ENCODE assay signal across 27 cellular contexts in the genomic region with DNA sequence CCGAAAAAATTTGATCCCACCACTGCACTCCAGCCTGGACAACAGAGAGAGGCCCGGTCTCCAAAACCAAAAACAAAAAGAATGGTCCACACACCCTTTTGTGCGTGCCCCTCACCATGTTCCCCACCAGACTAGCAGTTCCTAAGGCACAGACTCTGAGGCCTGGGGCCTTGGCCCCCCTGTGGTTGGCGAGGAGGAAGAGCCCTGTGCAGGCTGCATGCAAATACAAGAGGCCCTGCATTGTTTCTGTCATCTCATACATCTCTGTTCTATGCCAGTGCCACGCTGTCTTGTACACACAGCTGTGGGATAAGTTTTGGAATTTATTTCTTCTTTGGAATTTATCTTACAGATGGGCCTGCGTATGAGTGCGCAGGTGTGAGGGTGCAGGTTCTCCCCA. TPM values are rescaled to one million over a fixed set of nuclear protein-coding genes. Genes with fewer than 3 reads are reported as not detected.
A peak's percentile ranks its signal among the peaks of the same experiment; 100 is the strongest.
DNase-seq lines count a peak whose midpoint lies in the region; ATAC-seq and TF ChIP-seq lines count a peak whose summit lies in the region.
"Had no signal": no experiment of that assay in that cellular context is flagged by ENCODE, and none has a peak within 500 bp of the region (broad histone marks: within the 10 kb centered on the region; RNA-seq: fewer than 3 reads in every experiment).

No MANE protein-coding gene starts in this region.

- H4K91ac ChIP-seq in mesenchymal stem cell (ENCODE audit: low read length): no peak overlapping the region

- H3K4me1 ChIP-seq in OCI-LY1 (ENCODE audit: insufficient read depth, low read length, severe bottlenecking) (peaks cover 64% of the 10 kb centered on the region), mesenchymal stem cell (ENCODE audit: control insufficient read depth, insufficient read depth, low read depth, low read length) (peaks cover 22% of the 10 kb centered on the region)
- H3K4me1 ChIP-seq: right lobe of liver, SJCRH30, upper lobe of right lung had no signal

- no peak overlapping the region for H4K8ac ChIP-seq in mesenchymal stem cell (ENCODE audit: low read length)

- H3K4ac ChIP-seq in mesenchymal stem cell (ENCODE audit: low read depth in 1 of 2, low read length in 2 of 2): no peak overlapping the region

- 96% methylated on average over 7 of the region's 7 CpGs for WGBS in mesenchymal stem cell

- H3K9ac ChIP-seq in OCI-LY1 (ENCODE audit: low read length) (peak overlapping the region; percentile 65), mesenchymal stem cell (ENCODE audit: low read length) (no peak overlapping the region)

- H3K27me3 ChIP-seq in OCI-LY1 (ENCODE audit: insufficient read depth, low read length) (no peaks in the 10 kb centered on the region), mesenchymal stem cell (ENCODE audit: control insufficient read depth in 1 of 2, insufficient read depth in 1 of 2, low read length in 2 of 2) (no peaks in the 10 kb centered on the region)
- H3K27me3 ChIP-seq: heart right ventricle, right lobe of liver, SJCRH30, upper lobe of right lung had no signal

- H3F3A ChIP-seq in OCI-LY1 (ENCODE audit: insufficient read depth, low read length): no peaks in the 10 kb centered on the region

- ATAC-seq in HG02642 (IDR thresholded peaks at IDR 0.05; ENCODE audit: poor library complexity, unreplicated experiment): peak; percentile 39
- ATAC-seq in HG03457 (IDR thresholded peaks at IDR 0.05; ENCODE audit: unreplicated experiment): no peak
- ATAC-seq in GM21825 (IDR thresholded peaks at IDR 0.05; ENCODE audit: unreplicated experiment): no peak
- ATAC-seq: activated CD8-positive, alpha-beta T cell treated with anti-CD3 and anti-CD28 coated beads for 36 hours; GM23338; heart right ventricle; right lobe of liver; upper lobe of right lung had no signal

- H2BK5ac ChIP-seq in mesenchymal stem cell (ENCODE audit: low read depth, low read length, poor library complexity, severe bottlenecking): no peak overlapping the region

- H2AFZ ChIP-seq in OCI-LY1 (ENCODE audit: low read length) (no peak overlapping the region), mesenchymal stem cell (ENCODE audit: low read depth, low read length) (no peak overlapping the region)
- H2AFZ ChIP-seq: GM23338 had no signal

- H2BK12ac ChIP-seq in mesenchymal stem cell (ENCODE audit: low read length in 2 of 2): no peak overlapping the region

- H3K23ac ChIP-seq in mesenchymal stem cell (ENCODE audit: low read length in 2 of 2): no peak overlapping the region

- H3K79me1 ChIP-seq in mesenchymal stem cell (replicated peaks; ENCODE audit: low read length, poor library complexity, severe bottlenecking): peaks cover 46% of the 10 kb centered on the region

- H3K9me2 ChIP-seq in OCI-LY1 (ENCODE audit: low read depth, low read length): no peaks in the 10 kb centered on the region

- no peak overlapping the region for H2BK15ac ChIP-seq in mesenchymal stem cell (ENCODE audit: low read depth, poor library complexity, severe bottlenecking)

- DNase-seq in GM10248 (ENCODE audit: extremely low spot score): no peak
- DNase-seq in mesenchymal stem cell: no peak
- no peak for DNase-seq in NCI-H1048 (lab: John Stamatoyannopoulos, UW)
- no peak for DNase-seq in coronary artery (ENCODE audit: low spot score)
- DNase-seq: activated CD4-positive, CD25-positive, alpha-beta regulatory T cell treated with anti-CD3 and anti-CD28 coated beads, Interleukin-2, amount 50 U/mL, for 72 hours; activated CD8-positive, alpha-beta T cell treated with anti-CD3 and anti-CD28 coated beads for 36 hours; activated effector memory CD4-positive, alpha-beta T cell treated with Interleukin-2 at 50 U/mL for 16 hours; anterior cingulate cortex; C1 segment of cervical spinal cord; Calu3; effector memory CD4-positive, alpha-beta T cell; erythroblast; heart right ventricle; HFFc6; kidney glomerular epithelial cell; NCI-H2029; right lobe of liver; SJCRH30; stimulated activated CD4-positive, alpha-beta T cell treated with anti-CD3 and anti-CD28 coated beads, Interleukin-12 subunit alpha, Interleukin-12 subunit beta, amount 100 ng/mL, for 4 hours; stimulated activated CD4-positive, alpha-beta T cell treated with anti-CD3 and anti-CD28 coated beads, Interleukin-4, amount 100 ng/mL, for 1 hour; upper lobe of right lung had no signal

- H3K4me3 ChIP-seq in OCI-LY1 (ENCODE audit: low read depth, low read length, poor library complexity, severe bottlenecking): peak overlapping the region; percentile 43
- no peak overlapping the region for H3K4me3 ChIP-seq in mesenchymal stem cell (ENCODE audit: insufficient read depth in 1 of 2, low read depth in 1 of 2, low read length in 2 of 2)
- H3K4me3 ChIP-seq in coronary artery: no peak overlapping the region
- H3K4me3 ChIP-seq: GM23338, heart right ventricle, lung, right lobe of liver, SJCRH30, upper lobe of right lung had no signal

- peaks cover 33% of the 10 kb centered on the region for H3K79me2 ChIP-seq in OCI-LY1 (ENCODE audit: insufficient read depth, low read length)

- H3K14ac ChIP-seq in mesenchymal stem cell (ENCODE audit: low read length in 2 of 2): no peak overlapping the region

- peak; percentile 5 for TF ChIP-seq CTCF in GM10248 (IDR thresholded peaks at IDR 0.05; ENCODE audit: control extremely low read depth, extremely low read depth, low read depth, missing control alignments)
- peak; percentile 10; the same call in 1 of the 2 replicates for TF ChIP-seq CTCF in OCI-LY1 (IDR thresholded peaks at IDR 0.05; ENCODE audit: low read length)
- no peak for TF ChIP-seq CTCF in coronary artery (IDR thresholded peaks at IDR 0.05)

- no peak overlapping the region for H3K18ac ChIP-seq in mesenchymal stem cell (ENCODE audit: low read depth in 1 of 2, low read length in 2 of 2)

- H3K9me3 ChIP-seq in OCI-LY1 (ENCODE audit: low read length) (no peaks in the 10 kb centered on the region), mesenchymal stem cell (ENCODE audit: control insufficient read depth, low read length) (no peaks in the 10 kb centered on the region)
- H3K9me3 ChIP-seq: heart right ventricle, right lobe of liver, SJCRH30, upper lobe of right lung had no signal

- peak overlapping the region; percentile 69 for H3K4me2 ChIP-seq in OCI-LY1 (ENCODE audit: low read length)
- H3K4me2 ChIP-seq in mesenchymal stem cell (ENCODE audit: low read length, poor library complexity, severe bottlenecking): peak overlapping the region; percentile 19
- H3K4me2 ChIP-seq: GM23338 had no signal

- CTCF ChIA-PET in GM10248 (lab: Yijun Ruan, JAX): interaction anchor here (1.5 to 2.2 kb wide), 2 partner anchors 8 to 30 kb away, joined by 4 to 6 read pairs; a partner anchor contains a TSS

- H3K36me3 ChIP-seq in OCI-LY1 (ENCODE audit: insufficient read depth, low read length) (peaks cover 56% of the 10 kb centered on the region), mesenchymal stem cell (ENCODE audit: control insufficient read depth in 1 of 2, insufficient read depth in 2 of 2, low read depth in 1 of 2, low read length in 2 of 2) (peaks cover 43 to 62% of the 10 kb centered on the region in 2 experiments)

- no peak overlapping the region for H2AK5ac ChIP-seq in mesenchymal stem cell (ENCODE audit: low read length, severe bottlenecking)

- POLR2A ChIA-PET in GM10248 (lab: Yijun Ruan, JAX): no interaction called here

- no peaks in the 10 kb centered on the region for H4K20me1 ChIP-seq in OCI-LY1 (ENCODE audit: insufficient read depth, low read length)

- H3K27ac ChIP-seq in OCI-LY1 (ENCODE audit: low read depth, low read length, poor library complexity, severe bottlenecking): peak overlapping the region; percentile 96
- H3K27ac ChIP-seq in mesenchymal stem cell (ENCODE audit: low read length, poor library complexity, severe bottlenecking): no peak overlapping the region
- no peak overlapping the region for H3K27ac ChIP-seq in coronary artery
- H3K27ac ChIP-seq: heart right ventricle, right lobe of liver, SJCRH30, upper lobe of right lung had no signal

- H2BK120ac ChIP-seq in mesenchymal stem cell (ENCODE audit: low read depth, low read length): no peak overlapping the region

RNA-seq across cellular contexts. Expression of a gene that starts 4.7 kb away (rescaled TPM):
- polyA plus RNA-seq in mesenchymal stem cell (2013, experiment 1 of 2): 2.1 TPM
- 1.7 TPM for polyA plus RNA-seq in mesenchymal stem cell (2013, experiment 2 of 2)

RNA-seq across cellular contexts. Expression of a gene that starts 8.0 kb away (rescaled TPM):
- 201 TPM for polyA plus RNA-seq in mesenchymal stem cell (2013, experiment 1 of 2)
- 201 TPM for polyA plus RNA-seq in mesenchymal stem cell (2013, experiment 2 of 2)

RNA-seq across cellular contexts. Expression of a gene that starts 8.7 kb away (rescaled TPM):
- 0.61 TPM for polyA plus RNA-seq in mesenchymal stem cell (2013, experiment 1 of 2)
- 0.66 TPM for polyA plus RNA-seq in mesenchymal stem cell (2013, experiment 2 of 2)

RNA-seq across cellular contexts. Expression of a gene that starts 14.0 kb away (rescaled TPM):
- 0.32 TPM for polyA plus RNA-seq in mesenchymal stem cell (2013, experiment 1 of 2)
- 0.23 TPM for polyA plus RNA-seq in mesenchymal stem cell (2013, experiment 2 of 2)
